ENCODE assay signal across 13 cellular contexts in genomic region chr15:98715890-98716443, GRCh38.
DNase-seq lines count a peak whose midpoint lies in the region; ATAC-seq and TF ChIP-seq lines count a peak whose summit lies in the region.
"Had no signal": no experiment of that assay in that cellular context is flagged by ENCODE, and none has a peak within 500 bp of the region (broad histone marks: within the 10 kb centered on the region; RNA-seq: fewer than 3 reads in every experiment).

No MANE protein-coding gene starts in this region.

- no peaks in the 10 kb centered on the region for H3K27me3 Mint-ChIP-seq in activated CD8-positive, alpha-beta T cell treated with anti-CD3 and anti-CD28 coated beads for 36 hours

- H3K9me3 Mint-ChIP-seq in activated CD8-positive, alpha-beta T cell treated with anti-CD3 and anti-CD28 coated beads for 36 hours, result peaks cover 5% of the 10 kb centered on the region

- H3K4me1 Mint-ChIP-seq in activated CD8-positive, alpha-beta T cell treated with anti-CD3 and anti-CD28 coated beads for 36 hours (ENCODE audit: low read depth), result peaks cover 55% of the 10 kb centered on the region

- peaks cover 15% of the 10 kb centered on the region for H3K36me3 Mint-ChIP-seq in activated CD8-positive, alpha-beta T cell treated with anti-CD3 and anti-CD28 coated beads for 36 hours (ENCODE audit: low read depth)

- H3K36me3 ChIP-seq in heart right ventricle, result peaks cover 0 to 11% (median 0%) of the 10 kb centered on the region in 9 donors
- H3K36me3 ChIP-seq in right atrium auricular region, result peaks cover 8% of the 10 kb centered on the region
- H3K36me3 ChIP-seq in transverse colon, result no peaks in the 10 kb centered on the region
- no peaks in the 10 kb centered on the region for H3K36me3 ChIP-seq in adrenal gland (replicated peaks in 1 of 2)

- H3K4me1 ChIP-seq in heart right ventricle, result peaks cover 22 to 88% (median 65%) of the 10 kb centered on the region in 9 donors
- H3K4me1 ChIP-seq in right atrium auricular region, result peaks cover 0 to 78% of the 10 kb centered on the region in 2 donors
- H3K4me1 ChIP-seq in transverse colon, result peaks cover 12 to 36% (median 28%) of the 10 kb centered on the region in 4 donors
- H3K4me1 ChIP-seq in adrenal gland (replicated peaks in 1 of 2), result peaks cover 11 to 45% of the 10 kb centered on the region in 2 donors

- no peak for ATAC-seq in heart right ventricle
- ATAC-seq in Right ventricle myocardium superior (ENCODE audit: poor library complexity), result no peak
- ATAC-seq in activated CD8-positive, alpha-beta T cell treated with anti-CD3 and anti-CD28 coated beads for 36 hours, result peak; percentile 73
- ATAC-seq: mucosa of descending colon had no signal

- CTCF ChIA-PET in activated CD8-positive, alpha-beta T cell treated with anti-CD3 and anti-CD28 coated beads for 36 hours (lab: Charles Lee), result no interaction called here

- H3K4me3 Mint-ChIP-seq in activated CD8-positive, alpha-beta T cell treated with anti-CD3 and anti-CD28 coated beads for 36 hours, result no peak overlapping the region

- H3K27me3 ChIP-seq in heart right ventricle (no peaks in the 10 kb centered on the region), right atrium auricular region (no peaks in the 10 kb centered on the region), transverse colon (no peaks in the 10 kb centered on the region), adrenal gland (no peaks in the 10 kb centered on the region)
- H3K27me3 ChIP-seq: testis had no signal

- in situ Hi-C loops in transverse colon (cut with MboI; ENCODE audit: low pct_ligation_motif_present in 1 of 4, low pct_unique_long_range_greater_than_20kb in 1 of 4, low sequenced_read_pairs in 3 of 4), result no loop called here

- H3K27ac Mint-ChIP-seq in activated CD8-positive, alpha-beta T cell treated with anti-CD3 and anti-CD28 coated beads for 36 hours, result peak overlapping the region; percentile 34

- 73 to 76% methylated on average over 9 of the region's 9 CpGs for WGBS in heart right ventricle, 2 donors
- 70 to 81% methylated on average over 5 to 9 of the region's 9 CpGs for WGBS in transverse colon (ENCODE audit: low coverage in 1 of 2), 2 donors
- whole genome bisulfite sequencing in adrenal gland, 4 donors, result 69 to 88% (median 74%) methylated on average over 9 of the region's 9 CpGs

- no peak for TF ChIP-seq POLR2A in transverse colon (IDR thresholded peaks at IDR 0.05)
- TF ChIP-seq POLR2A in adrenal gland (IDR thresholded peaks at IDR 0.05), result no peak

- intact Hi-C loops in heart right ventricle (cut with DNase I), result loop anchor here in 1 of 10 donors (5.0 kb wide), 1 partner anchor 61 kb away; no protein-coding TSS in a partner anchor
- intact Hi-C loops in Right ventricle myocardium superior (cut with DNase I), result no loop called here
- intact Hi-C loops in activated CD8-positive, alpha-beta T cell treated with anti-CD3 and anti-CD28 coated beads for 36 hours (cut with micrococcal nuclease), result no loop called here
- intact Hi-C loops in transverse colon (cut with DNase I; ENCODE audit: low total_unique reads), result no loop called here
- intact Hi-C loops in adrenal gland (cut with DNase I), result no loop called here

- H3K4me3 ChIP-seq in heart right ventricle (no peak overlapping the region), right atrium auricular region (no peak overlapping the region), transverse colon (no peak overlapping the region), adrenal gland (no peak overlapping the region)
- H3K4me3 ChIP-seq: mucosa of descending colon, testis had no signal

- peak overlapping the region; percentile 60 to 90 (median 86) for H3K27ac ChIP-seq in heart right ventricle
- peak overlapping the region; percentile 85 to 90 for H3K27ac ChIP-seq in right atrium auricular region
- peak overlapping the region; percentile 6 to 59 (median 20) for H3K27ac ChIP-seq in transverse colon
- H3K27ac ChIP-seq in adrenal gland, result no peak overlapping the region
- H3K27ac ChIP-seq: testis had no signal

- POLR2A ChIA-PET in activated CD8-positive, alpha-beta T cell treated with anti-CD3 and anti-CD28 coated beads for 36 hours (lab: Charles Lee), result interaction anchor here (0.7 kb wide), 1 partner anchor 9 kb away, joined by 3 read pairs; no protein-coding TSS in a partner anchor

- H3K9me3 ChIP-seq in heart right ventricle, result peaks cover 0 to 14% (median 0%) of the 10 kb centered on the region in 11 donors
- H3K9me3 ChIP-seq in right atrium auricular region, result no peaks in the 10 kb centered on the region
- H3K9me3 ChIP-seq in transverse colon, result no peaks in the 10 kb centered on the region
- H3K9me3 ChIP-seq in adrenal gland (replicated peaks in 1 of 3), result no peaks in the 10 kb centered on the region
- H3K9me3 ChIP-seq: mucosa of descending colon, testis had no signal

- DNase-seq in heart right ventricle (no peak), Right ventricle myocardium superior (no peak), right atrium auricular region (ENCODE audit: low spot score) (no peak), transverse colon (no peak), adrenal gland (no peak), cerebellar cortex (ENCODE audit: low spot score) (no peak), glomerular visceral epithelial cell (ENCODE audit: extremely low spot score) (no peak)
- peak; percentile 4 for DNase-seq in activated CD8-positive, alpha-beta T cell treated with anti-CD3 and anti-CD28 coated beads for 36 hours
- DNase-seq: activated effector memory CD4-positive, alpha-beta T cell treated with anti-CD3 and anti-CD28 coated beads, Interleukin-2, amount 50 U/mL, for 16 hours; mucosa of descending colon; NCI-H146; stimulated activated CD4-positive, alpha-beta T cell treated with anti-CD3 and anti-CD28 coated beads, Interleukin-15, amount 100 ng/mL, for 24 hours; testis had no signal

- no peak for TF ChIP-seq EP300 in transverse colon (IDR thresholded peaks at IDR 0.05; ENCODE audit: low read depth)

- no peak for TF ChIP-seq CTCF in heart right ventricle (IDR thresholded peaks at IDR 0.05)
- TF ChIP-seq CTCF in activated CD8-positive, alpha-beta T cell treated with anti-CD3 and anti-CD28 coated beads for 36 hours (IDR thresholded peaks at IDR 0.05), result no peak
- TF ChIP-seq CTCF in right atrium auricular region (IDR thresholded peaks at IDR 0.05), result no peak
- TF ChIP-seq CTCF in transverse colon (IDR thresholded peaks at IDR 0.05), result no peak
- TF ChIP-seq CTCF in adrenal gland (IDR thresholded peaks at IDR 0.05), result no peak

Comparison
In these comparisons a context has a peak if more than half of its experiments do, and no peak if none do; other contexts are left out.
1. H3K27ac ChIP-seq: peak in heart right ventricle (10 of 10), right atrium auricular region (2 of 2) and transverse colon (4 of 4); none in adrenal gland (0 of 5).